Comparison of ENCODE assay signal across 8 cellular contexts in the genomic region with DNA sequence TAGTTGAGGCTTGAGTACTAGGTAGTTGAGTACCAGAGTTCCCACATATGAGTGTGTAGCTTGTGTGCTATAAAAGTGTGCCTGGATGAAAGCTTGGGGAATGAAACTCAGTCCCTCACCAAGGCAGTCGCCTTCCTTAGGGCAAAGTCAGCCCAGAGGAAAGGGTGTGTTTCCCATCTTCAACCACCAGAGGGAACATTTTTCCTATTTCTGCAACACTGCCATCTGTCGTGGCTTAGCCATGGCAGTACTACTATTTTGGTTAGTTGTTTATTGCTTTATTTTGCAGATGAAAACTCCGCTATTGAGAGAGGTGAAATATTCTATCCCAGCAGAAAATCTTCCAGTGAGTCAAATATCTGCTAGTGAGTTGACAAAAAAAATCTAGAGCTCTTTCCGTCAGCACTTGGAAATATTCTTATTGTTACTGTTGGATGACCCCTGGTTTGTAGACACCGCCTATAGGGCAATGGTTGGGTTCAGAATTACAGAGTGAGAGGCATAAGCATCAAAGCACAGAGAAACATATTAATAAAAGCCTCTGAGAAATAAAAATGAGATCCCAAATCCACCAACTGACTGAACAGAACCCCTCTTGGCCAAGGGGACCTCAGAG.
DNase-seq lines count a peak whose midpoint lies in the region; ATAC-seq lines count a peak whose summit lies in the region.

No MANE protein-coding gene starts in this region.

- DNase-seq in NCI-H1417 (lab: John Stamatoyannopoulos, UW) (peak; percentile 38 to 76 (median 75)), NCI-H1417 treated with DMSO at 0.1 percent for 48 hours (lab: John Stamatoyannopoulos, UW) (no peak), GM19238 (ENCODE audit: insufficient read length, low spot score) (peak; percentile 16), NCI-H82 (lab: John Stamatoyannopoulos, UW) (peak; percentile 84), brain pericyte (ENCODE audit: low read depth, low spot score) (peak; percentile 17), inferior parietal cortex (ENCODE audit: extremely low spot score) (peak; percentile 84)
- peak; percentile 6 to 18 for DNase-seq in stimulated activated CD4-positive, alpha-beta T cell treated with anti-CD3 and anti-CD28 coated beads, Interleukin-2, amount 100 ng/mL, for 24 hours

- peak; percentile 75 for ATAC-seq in HG03354 (IDR thresholded peaks at IDR 0.05; ENCODE audit: poor library complexity, severe bottlenecking, unreplicated experiment)
